12 cellular contexts compared by ENCODE assay signal in the genomic region with DNA sequence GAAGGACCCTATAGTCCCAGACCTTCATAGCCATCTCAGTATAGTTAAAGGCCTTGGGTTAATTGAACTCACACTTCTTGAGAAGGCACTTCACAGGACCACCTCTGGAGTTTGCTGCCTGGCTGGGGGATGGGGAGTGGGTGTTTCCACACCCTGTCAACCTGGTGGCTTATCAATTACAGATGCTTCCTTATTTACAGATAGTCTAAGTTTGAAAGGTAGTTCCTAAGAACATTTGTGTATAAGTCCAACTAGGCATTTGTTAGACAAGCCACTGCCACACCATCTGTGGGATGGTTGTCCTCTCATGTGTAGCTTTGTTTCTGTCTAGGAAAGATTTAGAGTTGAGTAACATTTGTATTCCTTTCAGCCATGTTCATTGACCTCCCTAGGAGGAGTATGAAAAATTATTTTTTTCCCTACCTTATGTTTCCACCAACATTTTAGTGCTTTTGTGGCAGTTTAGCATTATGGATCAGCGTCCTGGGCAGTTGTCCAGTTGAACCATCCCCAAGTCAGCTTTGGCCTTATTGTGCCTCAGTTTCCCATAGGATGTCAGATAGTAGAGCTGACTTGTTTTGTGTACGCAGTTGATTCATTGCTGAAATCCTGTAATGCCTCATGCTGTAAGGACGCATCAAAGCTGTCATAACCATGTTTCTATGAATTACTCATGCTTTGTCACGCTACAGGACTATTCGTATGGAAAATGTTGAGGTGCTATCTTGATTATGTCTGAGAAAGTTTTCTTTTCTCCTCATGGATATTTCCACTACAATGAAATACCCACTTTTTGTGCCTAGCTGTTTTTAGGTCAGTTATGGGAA.
DNase-seq lines count a peak whose midpoint lies in the region; ATAC-seq lines count a peak whose summit lies in the region.
"Had no signal": no experiment of that assay in that cellular context is flagged by ENCODE, and none has a peak within 500 bp of the region (broad histone marks: within the 10 kb centered on the region; RNA-seq: fewer than 3 reads in every experiment).

No MANE protein-coding gene starts in this region.

- peaks cover 13% of the 10 kb centered on the region for H3K27me3 Mint-ChIP-seq in activated T-cell treated with anti-CD3 and anti-CD28 coated beads, Interleukin-2, amount 50 U/mL, for 24 hours

- peak overlapping the region; percentile 99 for H3K27ac Mint-ChIP-seq in activated T-cell treated with anti-CD3 and anti-CD28 coated beads, Interleukin-2, amount 50 U/mL, for 24 hours
- H3K27ac Mint-ChIP-seq: IgD-negative memory B cell had no signal

- peak; percentile 49 for DNase-seq in activated T-cell treated with anti-CD3 and anti-CD28 coated beads, Interleukin-2, amount 50 U/mL, for 24 hours
- DNase-seq in activated T-cell treated with anti-CD3 and anti-CD28 coated beads for 4 hours (no peak), iris pigment epithelial cell (ENCODE audit: low read depth) (peak; percentile 33), NCI-H1417 treated with DMSO at 0.1 percent for 48 hours (lab: John Stamatoyannopoulos, UW) (no peak), epidermal melanocyte (ENCODE audit: insufficient read length, low spot score) (no peak), NCI-H345 (lab: John Stamatoyannopoulos, UW) (no peak)
- DNase-seq: cerebellar nuclear complex, gastrocnemius medialis, GM23248 had no signal

- no peaks in the 10 kb centered on the region for H3K36me3 Mint-ChIP-seq in activated T-cell treated with anti-CD3 and anti-CD28 coated beads, Interleukin-2, amount 50 U/mL, for 24 hours (ENCODE audit: low read depth)
- H3K36me3 Mint-ChIP-seq: IgD-negative memory B cell had no signal

- peak overlapping the region; percentile 60 for H3K4me3 Mint-ChIP-seq in activated T-cell treated with anti-CD3 and anti-CD28 coated beads, Interleukin-2, amount 50 U/mL, for 24 hours
- H3K4me3 Mint-ChIP-seq: IgD-negative memory B cell had no signal

- peaks cover 58% of the 10 kb centered on the region for H3K4me1 Mint-ChIP-seq in activated T-cell treated with anti-CD3 and anti-CD28 coated beads, Interleukin-2, amount 50 U/mL, for 24 hours (ENCODE audit: low read depth)

- no peaks in the 10 kb centered on the region for H3K9me3 Mint-ChIP-seq in activated T-cell treated with anti-CD3 and anti-CD28 coated beads, Interleukin-2, amount 50 U/mL, for 24 hours
- H3K9me3 Mint-ChIP-seq: IgD-negative memory B cell had no signal

- ATAC-seq in GM21737 (IDR thresholded peaks at IDR 0.05; ENCODE audit: unreplicated experiment) (peak; percentile 62), HG03521 (IDR thresholded peaks at IDR 0.05; ENCODE audit: unreplicated experiment) (peak; percentile 66)
- ATAC-seq: gastrocnemius medialis had no signal

Comparison
In these comparisons a context has a peak if more than half of its experiments do, and no peak if none do; other contexts are left out.
1. DNase-seq: peak in activated T-cell treated with anti-CD3 and anti-CD28 coated beads, Interleukin-2, amount 50 U/mL, for 24 hours (single experiment) and iris pigment epithelial cell (single experiment); none in activated T-cell treated with anti-CD3 and anti-CD28 coated beads for 4 hours (single experiment), NCI-H1417 treated with DMSO at 0.1 percent for 48 hours (single experiment), epidermal melanocyte (single experiment) and NCI-H345 (single experiment).